ENCODE assay signal across 10 cellular contexts in genomic region chr6:6736753-6737654, GRCh38.
A peak's percentile ranks its signal among the peaks of the same experiment; 100 is the strongest.
DNase-seq lines count a peak whose midpoint lies in the region; TF ChIP-seq lines count a peak whose summit lies in the region.
"Had no signal": no experiment of that assay in that cellular context is flagged by ENCODE, and none has a peak within 500 bp of the region (broad histone marks: within the 10 kb centered on the region; RNA-seq: fewer than 3 reads in every experiment).

No MANE protein-coding gene starts in this region.

- no peaks in the 10 kb centered on the region for H3K9me2 ChIP-seq in MM.1S (replicated peaks; ENCODE audit: insufficient read depth, low read length)

- no peaks in the 10 kb centered on the region for H3K79me2 ChIP-seq in fibroblast of lung (ENCODE audit: control insufficient read depth, insufficient read depth, low read length)
- no peaks in the 10 kb centered on the region for H3K79me2 ChIP-seq in MM.1S (ENCODE audit: low read length)

- H3K36me3 Mint-ChIP-seq in neural crest cell (ENCODE audit: low read depth), result no peaks in the 10 kb centered on the region
- H3K36me3 Mint-ChIP-seq: CD4-positive, alpha-beta memory T cell had no signal

- no peaks in the 10 kb centered on the region for H4K20me1 ChIP-seq in fibroblast of lung (ENCODE audit: control insufficient read depth, extremely low read depth, insufficient read depth, low read length)
- H4K20me1 ChIP-seq in MM.1S (ENCODE audit: insufficient read depth, low read length), result no peaks in the 10 kb centered on the region

- H3K4me2 ChIP-seq in fibroblast of lung (ENCODE audit: extremely low read depth, insufficient read depth, low read length) (peak overlapping the region; percentile 76), MM.1S (ENCODE audit: low read depth, low read length) (no peak overlapping the region)

- no peaks in the 10 kb centered on the region for H3K9me3 ChIP-seq in AG04450 (ENCODE audit: control insufficient read depth, insufficient read depth, low read length)
- no peaks in the 10 kb centered on the region for H3K9me3 ChIP-seq in MG63
- H3K9me3 ChIP-seq in fibroblast of lung (ENCODE audit: control insufficient read depth, insufficient read depth, low read depth, low read length), result no peaks in the 10 kb centered on the region
- H3K9me3 ChIP-seq in MM.1S (replicated peaks; ENCODE audit: insufficient read depth, low read length), result no peaks in the 10 kb centered on the region

- H3K4me3 ChIP-seq in AG04450 (ENCODE audit: low read depth, low read length), result peak overlapping the region; percentile 18; the same call in 1 of the 2 replicates
- H3K4me3 ChIP-seq in MG63, result no peak overlapping the region
- H3K4me3 ChIP-seq in fibroblast of lung (replicated peaks in 1 of 4; ENCODE audit: control extremely low read depth in 1 of 4, insufficient read depth in 1 of 4, low read depth in 3 of 4, low read length in 4 of 4), result peak overlapping the region; percentile 3 to 47 (median 35)
- H3K4me3 ChIP-seq in MM.1S (ENCODE audit: low read length), result no peak overlapping the region

- no peaks in the 10 kb centered on the region for H3K9me3 Mint-ChIP-seq in neural crest cell

- DNase-seq in AG04450 (ENCODE audit: low read depth, low spot score) (no peak), MG63 (peak; percentile 68), fibroblast of lung (ENCODE audit: low read depth in 2 of 2) (peak in 1 of 2 donors; percentile 56), neural crest cell (ENCODE audit: low read depth, low spot score) (peak; percentile 46), MM.1S (no peak), NCI-H187 treated with DMSO at 0.1 percent for 48 hours (lab: John Stamatoyannopoulos, UW) (no peak), pons (ENCODE audit: low spot score) (no peak)
- no peak for DNase-seq in stimulated activated CD4-positive, alpha-beta T cell treated with anti-CD3 and anti-CD28 coated beads, Interleukin-15, amount 100 ng/mL, for 24 hours
- DNase-seq: CD4-positive, alpha-beta memory T cell; stimulated activated CD4-positive, alpha-beta T cell treated with anti-CD3 and anti-CD28 coated beads, Interleukin-2, amount 100 ng/mL, for 48 hours had no signal

- peaks cover 22% of the 10 kb centered on the region for H3K4me1 Mint-ChIP-seq in neural crest cell
- H3K4me1 Mint-ChIP-seq: CD4-positive, alpha-beta memory T cell had no signal

- H3K27me3 ChIP-seq in AG04450 (ENCODE audit: control insufficient read depth, insufficient read depth, low read length), result peaks cover 6% of the 10 kb centered on the region
- H3K27me3 ChIP-seq in MG63, result peaks cover 11% of the 10 kb centered on the region
- no peaks in the 10 kb centered on the region for H3K27me3 ChIP-seq in fibroblast of lung (ENCODE audit: control insufficient read depth, insufficient read depth, low read length)
- H3K27me3 ChIP-seq in MM.1S (replicated peaks; ENCODE audit: insufficient read depth, low read length), result no peaks in the 10 kb centered on the region

- H3K27ac ChIP-seq in AG04450 (ENCODE audit: low read depth, low read length) (no peak overlapping the region), fibroblast of lung (ENCODE audit: insufficient read depth, low read length) (no peak overlapping the region), MM.1S (ENCODE audit: low read length) (no peak overlapping the region)

- CTCF ChIA-PET in AG04450 (lab: Charles Lee), result interaction anchor here (0.6 kb wide), 1 partner anchor 12 kb away, joined by 4 read pairs; no protein-coding TSS in a partner anchor

- H3K4me3 Mint-ChIP-seq in neural crest cell, result peak overlapping the region; percentile 43
- H3K4me3 Mint-ChIP-seq: CD4-positive, alpha-beta memory T cell had no signal

- H3K36me3 ChIP-seq in MG63, result no peaks in the 10 kb centered on the region
- no peaks in the 10 kb centered on the region for H3K36me3 ChIP-seq in fibroblast of lung (ENCODE audit: control insufficient read depth, insufficient read depth, low read length)
- no peaks in the 10 kb centered on the region for H3K36me3 ChIP-seq in MM.1S (replicated peaks; ENCODE audit: insufficient read depth, low read length)

- H3K9ac ChIP-seq in fibroblast of lung (ENCODE audit: insufficient read depth, low read length), result no peak overlapping the region
- H3K9ac ChIP-seq in MM.1S (ENCODE audit: low read length), result no peak overlapping the region

- POLR2A ChIA-PET in AG04450 (lab: Yijun Ruan, JAX), result no interaction called here

- H3F3A ChIP-seq in MM.1S (ENCODE audit: insufficient read depth, low read length), result no peaks in the 10 kb centered on the region

- H2AFZ ChIP-seq in fibroblast of lung (ENCODE audit: low read length), result peak overlapping the region; percentile 97
- no peak overlapping the region for H2AFZ ChIP-seq in MM.1S (ENCODE audit: low read length)

- H3K4me1 ChIP-seq in fibroblast of lung (ENCODE audit: control insufficient read depth, extremely low read depth, insufficient read depth, low read length), result peaks cover 3% of the 10 kb centered on the region
- H3K4me1 ChIP-seq in MM.1S (ENCODE audit: low read length), result no peaks in the 10 kb centered on the region

- TF ChIP-seq CTCF in AG04450 (IDR thresholded peaks at IDR 0.05; ENCODE audit: low read depth, low read length) (no peak), fibroblast of lung (conservative IDR thresholded peaks at IDR 0.05 in 1 of 2, IDR thresholded peaks at IDR 0.05 in 1 of 2; ENCODE audit: low read depth in 1 of 2, low read length in 2 of 2) (no peak), neural crest cell (conservative IDR thresholded peaks at IDR 0.05) (no peak), MM.1S (IDR thresholded peaks at IDR 0.05; ENCODE audit: low read length) (no peak)

- H3K27ac Mint-ChIP-seq in neural crest cell (ENCODE audit: unreplicated experiment), result peak overlapping the region; percentile 66
- H3K27ac Mint-ChIP-seq: CD4-positive, alpha-beta memory T cell had no signal

- H3K27me3 Mint-ChIP-seq in neural crest cell (ENCODE audit: low read depth), result no peaks in the 10 kb centered on the region

Comparison
In these comparisons a context has a peak if more than half of its experiments do, and no peak if none do; other contexts are left out.
1. DNase-seq: peak in MG63 (single experiment) and neural crest cell (single experiment); none in AG04450 (single experiment), MM.1S (single experiment), stimulated activated CD4-positive, alpha-beta T cell treated with anti-CD3 and anti-CD28 coated beads, Interleukin-15, amount 100 ng/mL, for 24 hours (single experiment), NCI-H187 treated with DMSO at 0.1 percent for 48 hours (single experiment) and pons (single experiment).
2. H3K4me3 ChIP-seq: peak in AG04450 (single experiment) and fibroblast of lung (4 of 4); none in MG63 (single experiment) and MM.1S (single experiment).